ENCODE assay signal across 26 cellular contexts in genomic region chr5:40266952-40267351, GRCh38.
"Had no signal": no experiment of that assay in that cellular context is flagged by ENCODE, and none has a peak within 500 bp of the region (broad histone marks: within the 10 kb centered on the region; RNA-seq: fewer than 3 reads in every experiment).

No MANE protein-coding gene starts in this region.

- H3K79me2 ChIP-seq: parathyroid adenoma had no signal

- H3K27me3 ChIP-seq: colonic mucosa, esophagus muscularis mucosa, heart right ventricle, left lung, neural progenitor cell, right atrium auricular region, sigmoid colon, stomach, thyroid gland, vagina had no signal

- H3K9me3 Mint-ChIP-seq: dendritic cell treated with granulocyte-macrophage colony-stimulating factor and Interleukin-4, amounts not matched to agents 40 ng/mL and 50 ng/mL, for 4 days; endodermal cell; naive thymus-derived CD4-positive, alpha-beta T cell; nephron; neural progenitor cell; stimulated activated naive B cell treated with anti-CD40 and anti-IgM and Interleukin-4, amounts not matched to agents 10 μg/mL and 1 μg/mL and 100 μg/mL, for 72 hours had no signal

- H3K27me3 Mint-ChIP-seq: dendritic cell treated with granulocyte-macrophage colony-stimulating factor and Interleukin-4, amounts not matched to agents 40 ng/mL and 50 ng/mL, for 4 days; naive thymus-derived CD4-positive, alpha-beta T cell; progenitor cell of endocrine pancreas; stimulated activated naive B cell treated with anti-CD40 and anti-IgM and Interleukin-4, amounts not matched to agents 10 μg/mL and 1 μg/mL and 100 μg/mL, for 72 hours had no signal

- H3K9me3 ChIP-seq: colonic mucosa, esophagus muscularis mucosa, heart right ventricle, left lung, right atrium auricular region, sigmoid colon, stomach, thyroid gland, vagina had no signal

- H3K4me2 ChIP-seq: neural progenitor cell had no signal

- H3K27ac ChIP-seq: colonic mucosa, esophagus muscularis mucosa, heart right ventricle, left lung, neural progenitor cell, parathyroid adenoma, right atrium auricular region, sigmoid colon, stomach, thyroid gland, vagina had no signal

- H3K4me3 ChIP-seq: colonic mucosa, esophagus muscularis mucosa, heart right ventricle, left lung, neural progenitor cell, right atrium auricular region, sigmoid colon, stomach, thyroid gland, vagina had no signal

- DNase-seq: colonic mucosa; effector CD8-positive, alpha-beta T cell; endodermal cell; foreskin melanocyte; glutamatergic neuron; heart right ventricle; hippocampal formation; left cardiac atrium; left lung; mesendoderm; midbrain; naive thymus-derived CD4-positive, alpha-beta T cell; sigmoid colon; stimulated activated CD4-positive, alpha-beta T cell treated with anti-CD3 and anti-CD28 coated beads, Interleukin-4, amount 100 ng/mL, for 4 hours; stimulated activated naive B cell treated with anti-CD40 and anti-IgM and Interleukin-4, amounts not matched to agents 10 μg/mL and 1 μg/mL and 100 μg/mL, for 72 hours; stomach; thyroid gland; trophoblast cell had no signal

- H3K4me3 Mint-ChIP-seq: dendritic cell treated with granulocyte-macrophage colony-stimulating factor and Interleukin-4, amounts not matched to agents 40 ng/mL and 50 ng/mL, for 4 days; endodermal cell; naive thymus-derived CD4-positive, alpha-beta T cell; nephron; neural progenitor cell; stimulated activated naive B cell treated with anti-CD40 and anti-IgM and Interleukin-4, amounts not matched to agents 10 μg/mL and 1 μg/mL and 100 μg/mL, for 72 hours had no signal

- H3K27ac Mint-ChIP-seq: dendritic cell treated with granulocyte-macrophage colony-stimulating factor and Interleukin-4, amounts not matched to agents 40 ng/mL and 50 ng/mL, for 4 days; endodermal cell; naive thymus-derived CD4-positive, alpha-beta T cell; nephron; neural progenitor cell; progenitor cell of endocrine pancreas; stimulated activated naive B cell treated with anti-CD40 and anti-IgM and Interleukin-4, amounts not matched to agents 10 μg/mL and 1 μg/mL and 100 μg/mL, for 72 hours had no signal

- H3K36me3 ChIP-seq: colonic mucosa, esophagus muscularis mucosa, heart right ventricle, left lung, neural progenitor cell, right atrium auricular region, sigmoid colon, stomach, thyroid gland, vagina had no signal

- H3K4me1 ChIP-seq: colonic mucosa, esophagus muscularis mucosa, left lung, neural progenitor cell, parathyroid adenoma, right atrium auricular region, sigmoid colon, stomach had no signal

- H3K9ac ChIP-seq: neural progenitor cell, parathyroid adenoma had no signal

- ATAC-seq: heart right ventricle; left cardiac atrium; left lung; naive thymus-derived CD4-positive, alpha-beta T cell; stimulated activated naive B cell treated with anti-CD40 and anti-IgM and Interleukin-4, amounts not matched to agents 10 μg/mL and 1 μg/mL and 100 μg/mL, for 72 hours had no signal

- H3K36me3 Mint-ChIP-seq: neural progenitor cell; stimulated activated naive B cell treated with anti-CD40 and anti-IgM and Interleukin-4, amounts not matched to agents 10 μg/mL and 1 μg/mL and 100 μg/mL, for 72 hours had no signal

- H2AFZ ChIP-seq: neural progenitor cell, parathyroid adenoma had no signal

- H3K4me1 Mint-ChIP-seq: nephron; neural progenitor cell; stimulated activated naive B cell treated with anti-CD40 and anti-IgM and Interleukin-4, amounts not matched to agents 10 μg/mL and 1 μg/mL and 100 μg/mL, for 72 hours had no signal
